1 cellular context compared by ENCODE assay signal in genomic region chr14:96616168-96616681, GRCh38.
TF ChIP-seq lines count a peak whose summit lies in the region.

No MANE protein-coding gene starts in this region.

TF ChIP-seq in IMR-90, 13 proteins besides CTCF, POLR2A, EP300 and RAD21:
- TF ChIP-seq FOS (IDR thresholded peaks at IDR 0.05; ENCODE audit: low read depth, low read length) (no peak), RFX5 (IDR thresholded peaks at IDR 0.05; ENCODE audit: low read depth, low read length) (no peak), MAZ (IDR thresholded peaks at IDR 0.05; ENCODE audit: borderline replicate concordance, low read depth, low read length) (no peak), NFE2L2 (IDR thresholded peaks at IDR 0.05; ENCODE audit: low read depth, low read length) (no peak), SMC3 (IDR thresholded peaks at IDR 0.05; ENCODE audit: low read depth, low read length) (no peak), BHLHE40 (IDR thresholded peaks at IDR 0.05; ENCODE audit: low read depth, low read length) (no peak), RCOR1 (IDR thresholded peaks at IDR 0.05; ENCODE audit: insufficient replicate concordance, low read length) (no peak), MXI1 (IDR thresholded peaks at IDR 0.05; ENCODE audit: borderline replicate concordance, low read depth, low read length) (no peak), MAFK (IDR thresholded peaks at IDR 0.05; ENCODE audit: low read depth, low read length) (no peak), CEBPB (IDR thresholded peaks at IDR 0.05; ENCODE audit: low read depth, low read length) (no peak), CHD1 (IDR thresholded peaks at IDR 0.05; ENCODE audit: low read depth, low read length) (no peak)
- TF ChIP-seq, protein P1, sequence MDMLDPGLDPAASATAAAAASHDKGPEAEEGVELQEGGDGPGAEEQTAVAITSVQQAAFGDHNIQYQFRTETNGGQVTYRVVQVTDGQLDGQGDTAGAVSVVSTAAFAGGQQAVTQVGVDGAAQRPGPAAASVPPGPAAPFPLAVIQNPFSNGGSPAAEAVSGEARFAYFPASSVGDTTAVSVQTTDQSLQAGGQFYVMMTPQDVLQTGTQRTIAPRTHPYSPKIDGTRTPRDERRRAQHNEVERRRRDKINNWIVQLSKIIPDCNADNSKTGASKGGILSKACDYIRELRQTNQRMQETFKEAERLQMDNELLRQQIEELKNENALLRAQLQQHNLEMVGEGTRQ (IDR thresholded peaks at IDR 0.05; ENCODE audit: low read depth, low read length), result no peak
TF ChIP-seq in IMR-90: peak in this region for 0.
